In genomic region chr1:8962812-8963669, GRCh38 we compare ENCODE assay signal across 8 cellular contexts. TPM values are rescaled to one million over a fixed set of nuclear protein-coding genes. Genes with fewer than 3 reads are reported as not detected.
A peak's percentile ranks its signal among the peaks of the same experiment; 100 is the strongest.
DNase-seq lines count a peak whose midpoint lies in the region; ATAC-seq and TF ChIP-seq lines count a peak whose summit lies in the region.

No MANE protein-coding gene starts in this region.

- TF ChIP-seq CTCF in Caco-2 (IDR thresholded peaks at IDR 0.05; ENCODE audit: insufficient read depth in 1 of 2, low read depth in 1 of 2, low read length in 1 of 2, severe bottlenecking in 1 of 2, unreplicated experiment in 1 of 2): peak; percentile 11 to 66
- TF ChIP-seq CTCF in lower lobe of right lung (IDR thresholded peaks at IDR 0.05): peak; percentile 44

- POLR2A ChIA-PET in Caco-2 (lab: Charles Lee): interaction anchor here (0.8 kb wide), 1 partner anchor 84 kb away, joined by 3 read pairs; the partner anchor contains the start of gene ENO1

- no peak overlapping the region for H3K4me3 ChIP-seq in Caco-2 (ENCODE audit: low read depth, low read length)
- no peak overlapping the region for H3K4me3 ChIP-seq in HAP-1
- H3K4me3 ChIP-seq in lower lobe of right lung: no peak overlapping the region

- H3K9me3 ChIP-seq in Caco-2: no peaks in the 10 kb centered on the region
- H3K9me3 ChIP-seq in HAP-1: no peaks in the 10 kb centered on the region; the same call in 1 of the 2 replicates
- no peaks in the 10 kb centered on the region for H3K9me3 ChIP-seq in lower lobe of right lung

- H3K4me1 Mint-ChIP-seq in Caco-2 (ENCODE audit: low read depth, unreplicated experiment): peaks cover 17% of the 10 kb centered on the region

- no peaks in the 10 kb centered on the region for H3K9me3 Mint-ChIP-seq in Caco-2 (ENCODE audit: unreplicated experiment)

- H3K4me3 Mint-ChIP-seq in Caco-2 (ENCODE audit: unreplicated experiment): no peak overlapping the region

- H3K27me3 ChIP-seq in Caco-2 (replicated peaks; ENCODE audit: control insufficient read depth, insufficient read depth, low read length) (no peaks in the 10 kb centered on the region), HAP-1 (ENCODE audit: low read depth) (no peaks in the 10 kb centered on the region), lower lobe of right lung (ENCODE audit: low read depth) (no peaks in the 10 kb centered on the region)

- H3K36me3 Mint-ChIP-seq in Caco-2 (ENCODE audit: insufficient read depth, unreplicated experiment): no peaks in the 10 kb centered on the region

- no peaks in the 10 kb centered on the region for H3K36me3 ChIP-seq in Caco-2 (ENCODE audit: control insufficient read depth, insufficient read depth, low read length)
- no peaks in the 10 kb centered on the region for H3K36me3 ChIP-seq in HAP-1 (replicated peaks)
- no peaks in the 10 kb centered on the region for H3K36me3 ChIP-seq in lower lobe of right lung

- ATAC-seq in lower lobe of right lung: peak; percentile 88 to 96
- no peak for ATAC-seq in GM21381 (IDR thresholded peaks at IDR 0.05; ENCODE audit: unreplicated experiment)
- no peak for ATAC-seq in HG03045 (IDR thresholded peaks at IDR 0.05; ENCODE audit: unreplicated experiment)

- no TSS peak for BruUV-seq in Caco-2 (replicated peaks; lab: Mats Ljungman, UMichigan)

- H3K4me1 ChIP-seq in Caco-2 (0 out of 2 replicates have a peak, but pooled peaks cover 8% of the 10 kb centered on the region), HAP-1 (no peaks in the 10 kb centered on the region), lower lobe of right lung (no peaks in the 10 kb centered on the region)

- H3K27ac ChIP-seq in lower lobe of right lung: peak overlapping the region; percentile 6

- in situ Hi-C loops in HAP-1 (cut with MboI; ENCODE audit: low sequenced_read_pairs): no loop called here

- DNase-seq in Caco-2 (peak; percentile 76 to 85), HAP-1 (ENCODE audit: low spot score in 2 of 2) (peak; percentile 38 to 76), RPMI7951 (ENCODE audit: low read depth) (peak; percentile 63), amniotic epithelial cell (ENCODE audit: low read depth) (peak; percentile 52), lower lobe of right lung (peak; percentile 78), NCI-H774 (lab: John Stamatoyannopoulos, UW) (no peak)

- no peak overlapping the region for H3K27ac Mint-ChIP-seq in Caco-2 (ENCODE audit: unreplicated experiment)

- intact Hi-C loops in Caco-2 (cut with micrococcal nuclease; ENCODE audit: unreplicated experiment) (loop anchor here (2.0 to 5.0 kb wide), 3 partner anchors 26 to 78 kb away; no protein-coding TSS in a partner anchor), lower lobe of right lung (cut with DNase I) (no loop called here)

- CTCF ChIA-PET in Caco-2 (lab: Charles Lee): interaction anchor here (0.6 to 2.5 kb wide), 18 partner anchors 17 to 254 kb away, joined by 3 to 64 read pairs (median 4); no protein-coding TSS in a partner anchor

- no peaks in the 10 kb centered on the region for H3K27me3 Mint-ChIP-seq in Caco-2 (ENCODE audit: insufficient read depth, unreplicated experiment)

RNA-seq across cellular contexts. Expression of gene CA6, which starts 17.4 kb away (rescaled TPM):
- total RNA-seq in Caco-2 (2022): not detected in 2 replicates
- not detected in 2 replicates for total RNA-seq in RPMI7951 (2014; rRNA removed; shearing (Covaris generic))
- total RNA-seq in lower lobe of right lung: not detected

Comparison
In these comparisons a context has a peak if more than half of its experiments do, and no peak if none do; other contexts are left out.
1. ATAC-seq: peak in lower lobe of right lung (2 of 2); none in GM21381 (single experiment) and HG03045 (single experiment).